Comparison of ENCODE assay signal across 1 cellular context in the genomic region with DNA sequence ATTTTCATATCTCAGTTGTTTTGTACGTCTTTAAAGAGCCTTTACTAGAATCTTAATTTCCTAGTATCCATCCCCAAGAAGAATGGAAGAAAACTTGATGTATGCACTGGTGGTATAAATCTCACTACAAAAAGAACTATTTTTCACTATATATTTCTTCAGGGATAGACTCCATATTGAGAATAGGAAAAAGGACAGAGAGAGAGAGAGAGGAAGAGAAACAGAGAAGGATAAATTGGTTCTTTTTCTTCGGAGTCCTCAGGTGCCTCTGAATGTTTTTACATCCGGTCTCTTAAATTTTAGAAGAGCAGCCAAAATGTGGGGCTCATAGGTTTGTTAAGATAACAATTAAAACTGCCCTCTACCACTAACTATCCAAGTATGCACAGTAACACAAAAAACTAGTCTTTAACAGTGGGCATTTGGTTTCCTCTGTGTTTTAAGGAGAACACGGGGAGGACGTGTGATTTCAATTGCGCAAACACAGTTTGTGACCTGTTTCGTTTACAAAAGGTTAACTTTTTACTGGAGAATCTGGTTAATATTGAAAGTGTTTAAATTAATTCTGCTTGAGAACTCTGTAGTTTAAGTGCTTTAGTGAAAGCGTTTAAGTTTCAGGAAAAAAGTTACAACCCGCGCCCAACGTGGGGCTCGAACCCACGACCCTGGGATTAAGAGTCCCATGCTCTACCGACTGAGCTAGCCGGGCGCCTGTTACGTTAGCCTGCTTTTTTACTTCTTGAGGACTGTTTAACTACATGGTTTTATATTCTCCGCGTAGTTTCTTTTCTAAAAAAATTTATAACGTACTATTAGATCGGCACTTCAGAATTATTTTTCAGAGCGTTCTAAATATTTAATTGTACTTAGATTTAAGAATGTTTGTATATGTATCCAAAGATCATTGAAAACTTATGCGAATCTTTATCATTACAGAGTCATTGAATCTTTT.
TF ChIP-seq lines count a peak whose summit lies in the region.

No MANE protein-coding gene starts in this region.

TF ChIP-seq in H1, 55 proteins besides CTCF, POLR2A, EP300 and RAD21:
- TF ChIP-seq, protein P1, sequence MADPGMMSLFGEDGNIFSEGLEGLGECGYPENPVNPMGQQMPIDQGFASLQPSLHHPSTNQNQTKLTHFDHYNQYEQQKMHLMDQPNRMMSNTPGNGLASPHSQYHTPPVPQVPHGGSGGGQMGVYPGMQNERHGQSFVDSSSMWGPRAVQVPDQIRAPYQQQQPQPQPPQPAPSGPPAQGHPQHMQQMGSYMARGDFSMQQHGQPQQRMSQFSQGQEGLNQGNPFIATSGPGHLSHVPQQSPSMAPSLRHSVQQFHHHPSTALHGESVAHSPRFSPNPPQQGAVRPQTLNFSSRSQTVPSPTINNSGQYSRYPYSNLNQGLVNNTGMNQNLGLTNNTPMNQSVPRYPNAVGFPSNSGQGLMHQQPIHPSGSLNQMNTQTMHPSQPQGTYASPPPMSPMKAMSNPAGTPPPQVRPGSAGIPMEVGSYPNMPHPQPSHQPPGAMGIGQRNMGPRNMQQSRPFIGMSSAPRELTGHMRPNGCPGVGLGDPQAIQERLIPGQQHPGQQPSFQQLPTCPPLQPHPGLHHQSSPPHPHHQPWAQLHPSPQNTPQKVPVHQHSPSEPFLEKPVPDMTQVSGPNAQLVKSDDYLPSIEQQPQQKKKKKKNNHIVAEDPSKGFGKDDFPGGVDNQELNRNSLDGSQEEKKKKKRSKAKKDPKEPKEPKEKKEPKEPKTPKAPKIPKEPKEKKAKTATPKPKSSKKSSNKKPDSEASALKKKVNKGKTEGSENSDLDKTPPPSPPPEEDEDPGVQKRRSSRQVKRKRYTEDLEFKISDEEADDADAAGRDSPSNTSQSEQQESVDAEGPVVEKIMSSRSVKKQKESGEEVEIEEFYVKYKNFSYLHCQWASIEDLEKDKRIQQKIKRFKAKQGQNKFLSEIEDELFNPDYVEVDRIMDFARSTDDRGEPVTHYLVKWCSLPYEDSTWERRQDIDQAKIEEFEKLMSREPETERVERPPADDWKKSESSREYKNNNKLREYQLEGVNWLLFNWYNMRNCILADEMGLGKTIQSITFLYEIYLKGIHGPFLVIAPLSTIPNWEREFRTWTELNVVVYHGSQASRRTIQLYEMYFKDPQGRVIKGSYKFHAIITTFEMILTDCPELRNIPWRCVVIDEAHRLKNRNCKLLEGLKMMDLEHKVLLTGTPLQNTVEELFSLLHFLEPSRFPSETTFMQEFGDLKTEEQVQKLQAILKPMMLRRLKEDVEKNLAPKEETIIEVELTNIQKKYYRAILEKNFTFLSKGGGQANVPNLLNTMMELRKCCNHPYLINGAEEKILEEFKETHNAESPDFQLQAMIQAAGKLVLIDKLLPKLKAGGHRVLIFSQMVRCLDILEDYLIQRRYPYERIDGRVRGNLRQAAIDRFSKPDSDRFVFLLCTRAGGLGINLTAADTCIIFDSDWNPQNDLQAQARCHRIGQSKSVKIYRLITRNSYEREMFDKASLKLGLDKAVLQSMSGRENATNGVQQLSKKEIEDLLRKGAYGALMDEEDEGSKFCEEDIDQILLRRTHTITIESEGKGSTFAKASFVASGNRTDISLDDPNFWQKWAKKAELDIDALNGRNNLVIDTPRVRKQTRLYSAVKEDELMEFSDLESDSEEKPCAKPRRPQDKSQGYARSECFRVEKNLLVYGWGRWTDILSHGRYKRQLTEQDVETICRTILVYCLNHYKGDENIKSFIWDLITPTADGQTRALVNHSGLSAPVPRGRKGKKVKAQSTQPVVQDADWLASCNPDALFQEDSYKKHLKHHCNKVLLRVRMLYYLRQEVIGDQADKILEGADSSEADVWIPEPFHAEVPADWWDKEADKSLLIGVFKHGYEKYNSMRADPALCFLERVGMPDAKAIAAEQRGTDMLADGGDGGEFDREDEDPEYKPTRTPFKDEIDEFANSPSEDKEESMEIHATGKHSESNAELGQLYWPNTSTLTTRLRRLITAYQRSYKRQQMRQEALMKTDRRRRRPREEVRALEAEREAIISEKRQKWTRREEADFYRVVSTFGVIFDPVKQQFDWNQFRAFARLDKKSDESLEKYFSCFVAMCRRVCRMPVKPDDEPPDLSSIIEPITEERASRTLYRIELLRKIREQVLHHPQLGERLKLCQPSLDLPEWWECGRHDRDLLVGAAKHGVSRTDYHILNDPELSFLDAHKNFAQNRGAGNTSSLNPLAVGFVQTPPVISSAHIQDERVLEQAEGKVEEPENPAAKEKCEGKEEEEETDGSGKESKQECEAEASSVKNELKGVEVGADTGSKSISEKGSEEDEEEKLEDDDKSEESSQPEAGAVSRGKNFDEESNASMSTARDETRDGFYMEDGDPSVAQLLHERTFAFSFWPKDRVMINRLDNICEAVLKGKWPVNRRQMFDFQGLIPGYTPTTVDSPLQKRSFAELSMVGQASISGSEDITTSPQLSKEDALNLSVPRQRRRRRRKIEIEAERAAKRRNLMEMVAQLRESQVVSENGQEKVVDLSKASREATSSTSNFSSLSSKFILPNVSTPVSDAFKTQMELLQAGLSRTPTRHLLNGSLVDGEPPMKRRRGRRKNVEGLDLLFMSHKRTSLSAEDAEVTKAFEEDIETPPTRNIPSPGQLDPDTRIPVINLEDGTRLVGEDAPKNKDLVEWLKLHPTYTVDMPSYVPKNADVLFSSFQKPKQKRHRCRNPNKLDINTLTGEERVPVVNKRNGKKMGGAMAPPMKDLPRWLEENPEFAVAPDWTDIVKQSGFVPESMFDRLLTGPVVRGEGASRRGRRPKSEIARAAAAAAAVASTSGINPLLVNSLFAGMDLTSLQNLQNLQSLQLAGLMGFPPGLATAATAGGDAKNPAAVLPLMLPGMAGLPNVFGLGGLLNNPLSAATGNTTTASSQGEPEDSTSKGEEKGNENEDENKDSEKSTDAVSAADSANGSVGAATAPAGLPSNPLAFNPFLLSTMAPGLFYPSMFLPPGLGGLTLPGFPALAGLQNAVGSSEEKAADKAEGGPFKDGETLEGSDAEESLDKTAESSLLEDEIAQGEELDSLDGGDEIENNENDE (IDR thresholded peaks at IDR 0.05; ENCODE audit: insufficient replicate concordance, low read length): no peak
- TF ChIP-seq HDAC2 (IDR thresholded peaks at IDR 0.05; ENCODE audit: borderline replicate concordance in 1 of 2, low read depth in 2 of 2, low read length in 2 of 2): no peak
- TF ChIP-seq, protein P2, sequence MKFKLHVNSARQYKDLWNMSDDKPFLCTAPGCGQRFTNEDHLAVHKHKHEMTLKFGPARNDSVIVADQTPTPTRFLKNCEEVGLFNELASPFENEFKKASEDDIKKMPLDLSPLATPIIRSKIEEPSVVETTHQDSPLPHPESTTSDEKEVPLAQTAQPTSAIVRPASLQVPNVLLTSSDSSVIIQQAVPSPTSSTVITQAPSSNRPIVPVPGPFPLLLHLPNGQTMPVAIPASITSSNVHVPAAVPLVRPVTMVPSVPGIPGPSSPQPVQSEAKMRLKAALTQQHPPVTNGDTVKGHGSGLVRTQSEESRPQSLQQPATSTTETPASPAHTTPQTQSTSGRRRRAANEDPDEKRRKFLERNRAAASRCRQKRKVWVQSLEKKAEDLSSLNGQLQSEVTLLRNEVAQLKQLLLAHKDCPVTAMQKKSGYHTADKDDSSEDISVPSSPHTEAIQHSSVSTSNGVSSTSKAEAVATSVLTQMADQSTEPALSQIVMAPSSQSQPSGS (IDR thresholded peaks at IDR 0.05; ENCODE audit: low read length): peak; percentile 67; the same call in 1 of the 2 replicates
- no peak for TF ChIP-seq BCL11A (IDR thresholded peaks at IDR 0.05; ENCODE audit: low read depth in 2 of 2, low read length in 2 of 2)
- peak; percentile 99 for TF ChIP-seq TBP (IDR thresholded peaks at IDR 0.05; ENCODE audit: low read depth, low read length)
- TF ChIP-seq MAFK (IDR thresholded peaks at IDR 0.05; ENCODE audit: low read depth, low read length): peak; percentile 76; the same call in 1 of the 2 replicates
- peak; percentile 75; the same call in 1 of the 2 replicates for TF ChIP-seq CEBPB (IDR thresholded peaks at IDR 0.05; ENCODE audit: low read depth, low read length)
- TF ChIP-seq POU5F1 (IDR thresholded peaks at IDR 0.05; ENCODE audit: low read depth, low read length): 0 out of 2 replicates have a peak, but pooled peaks have one; percentile 15
- TF ChIP-seq RXRA (IDR thresholded peaks at IDR 0.05; ENCODE audit: insufficient read depth, low read depth, low read length): no peak
- no peak for TF ChIP-seq SP2 (IDR thresholded peaks at IDR 0.05; ENCODE audit: low read length)
- no peak for TF ChIP-seq SIX5 (IDR thresholded peaks at IDR 0.05; ENCODE audit: low read depth, low read length)
- no peak for TF ChIP-seq KDM1A (IDR thresholded peaks at IDR 0.05; ENCODE audit: borderline replicate concordance, low read length)
- TF ChIP-seq SIN3A (conservative IDR thresholded peaks at IDR 0.05 in 1 of 2, IDR thresholded peaks at IDR 0.05 in 1 of 2; ENCODE audit: low read depth in 1 of 2, low read length in 2 of 2): no peak
- 0 out of 2 replicates have a peak, but pooled peaks have one; percentile 14 for TF ChIP-seq YY1 (IDR thresholded peaks at IDR 0.05; ENCODE audit: low read depth, low read length)
- TF ChIP-seq TEAD4 (IDR thresholded peaks at IDR 0.05; ENCODE audit: low read depth, low read length): 0 out of 2 replicates have a peak, but pooled peaks have one; percentile 51
